8 cellular contexts compared by ENCODE assay signal in the genomic region with DNA sequence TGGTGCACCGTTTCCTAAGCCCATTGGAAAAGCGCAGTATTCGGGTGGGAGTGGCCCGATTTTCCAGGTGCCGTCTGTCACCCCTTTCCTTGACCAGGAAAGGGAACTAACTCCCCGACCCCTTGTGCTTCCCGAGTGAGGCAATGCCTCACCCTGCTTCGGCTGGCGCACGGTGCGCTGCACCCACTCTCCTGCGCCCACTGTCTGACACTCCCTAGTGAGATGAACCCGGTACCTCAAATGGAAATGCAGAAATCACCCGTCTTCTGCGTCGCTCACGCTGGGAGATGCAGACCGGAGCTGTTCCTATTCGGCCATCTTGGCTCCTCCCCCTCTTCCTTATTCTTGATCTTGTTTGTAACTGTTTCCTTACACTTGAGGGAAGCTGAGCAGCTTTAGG.
DNase-seq lines count a peak whose midpoint lies in the region; TF ChIP-seq lines count a peak whose summit lies in the region.
"Not testable (repeated sequence)": the region's sequence is repeated elsewhere in the genome, so short reads cannot be mapped to it uniquely, and the experiment has no call there.

No MANE protein-coding gene starts in this region.

- H3K36me3 Mint-ChIP-seq in HFFc6 (ENCODE audit: low read depth): peaks cover 44% of the 10 kb centered on the region
- peaks cover 23% of the 10 kb centered on the region for H3K36me3 Mint-ChIP-seq in nephron progenitor cell (ENCODE audit: low read depth)

- CTCF ChIA-PET in RWPE1 (lab: Yijun Ruan, JAX): not testable (repeated sequence)

- WGBS in prostate gland: 83% methylated on average over 19 of the region's 19 CpGs

- H3K27ac Mint-ChIP-seq in HFFc6 (peak overlapping the region; percentile 59), nephron progenitor cell (peak overlapping the region; percentile 10)

- POLR2A ChIA-PET in RWPE1 (lab: Yijun Ruan, JAX; ENCODE audit: low non-redundant PET): not testable (repeated sequence)

- not testable (repeated sequence) for H3K27me3 Mint-ChIP-seq in HFFc6 (ENCODE audit: insufficient read depth); nephron progenitor cell (ENCODE audit: low read depth, poor library complexity)

- not testable (repeated sequence) for TF ChIP-seq POLR2A in prostate gland (IDR thresholded peaks at IDR 0.05)

- intact Hi-C loops in prostate gland (cut with DNase I): not testable (repeated sequence)

- not testable (repeated sequence) for DNase-seq in HFFc6; RWPE1 (ENCODE audit: low spot score); fibroblast of villous mesenchyme (ENCODE audit: low read depth); nephron progenitor cell; prostate gland (ENCODE audit: low spot score)
- DNase-seq in caudate nucleus (lab: John Stamatoyannopoulos, UW): peak in 33 of 61 donors; percentile 12 to 74 (median 36)

- H3K4me1 ChIP-seq in iPS-18a (ENCODE audit: control insufficient read depth, low read depth, low read length); prostate gland (replicated peaks): not testable (repeated sequence)

- H3K9ac ChIP-seq in iPS-18a (ENCODE audit: low read length): not testable (repeated sequence)

- TF ChIP-seq CTCF in C4-2B (conservative IDR thresholded peaks at IDR 0.05); HFFc6 (IDR thresholded peaks at IDR 0.05); RWPE1 (conservative IDR thresholded peaks at IDR 0.05; ENCODE audit: low read depth); fibroblast of villous mesenchyme (IDR thresholded peaks at IDR 0.05; ENCODE audit: insufficient read depth, low read depth, low read length); nephron progenitor cell (IDR thresholded peaks at IDR 0.05); prostate gland (IDR thresholded peaks at IDR 0.05): not testable (repeated sequence)

- H3K27me3 ChIP-seq in iPS-18a (ENCODE audit: control insufficient read depth, insufficient read depth, low read length); prostate gland (replicated peaks; ENCODE audit: insufficient read depth): not testable (repeated sequence)

- peaks cover 33% of the 10 kb centered on the region for H3K4me1 Mint-ChIP-seq in HFFc6 (ENCODE audit: low read depth)
- H3K4me1 Mint-ChIP-seq in nephron progenitor cell: not testable (repeated sequence)

- H3K4me3 Mint-ChIP-seq in HFFc6 (peak overlapping the region; percentile 37; the same call in 1 of the 2 replicates), nephron progenitor cell (peak overlapping the region; percentile 84)

- H3K4me3 ChIP-seq in fibroblast of villous mesenchyme (ENCODE audit: low read depth, low read length) (peak overlapping the region; percentile 52), iPS-18a (ENCODE audit: low read length) (peak overlapping the region; percentile 40), prostate gland (peak overlapping the region; percentile 4 to 23)

- not testable (repeated sequence) for H3K9me3 ChIP-seq in iPS-18a (ENCODE audit: control insufficient read depth, low read depth, low read length); prostate gland

- H3K36me3 ChIP-seq in iPS-18a (ENCODE audit: control insufficient read depth, low read depth, low read length); prostate gland: not testable (repeated sequence)

- H3K9me3 Mint-ChIP-seq in HFFc6: not testable (repeated sequence)
- H3K9me3 Mint-ChIP-seq in nephron progenitor cell: peaks cover 44% of the 10 kb centered on the region

- H3K27ac ChIP-seq in C4-2B: peak overlapping the region; percentile 22; the same call in 1 of the 2 replicates
- H3K27ac ChIP-seq in RWPE1: peak overlapping the region; percentile 42
- H3K27ac ChIP-seq in caudate nucleus (ENCODE audit: low read depth, low read length): peak overlapping the region; percentile 46
- not testable (repeated sequence) for H3K27ac ChIP-seq in iPS-18a (ENCODE audit: low read length); prostate gland
